ENCODE assay signal across 18 cellular contexts in the genomic region with DNA sequence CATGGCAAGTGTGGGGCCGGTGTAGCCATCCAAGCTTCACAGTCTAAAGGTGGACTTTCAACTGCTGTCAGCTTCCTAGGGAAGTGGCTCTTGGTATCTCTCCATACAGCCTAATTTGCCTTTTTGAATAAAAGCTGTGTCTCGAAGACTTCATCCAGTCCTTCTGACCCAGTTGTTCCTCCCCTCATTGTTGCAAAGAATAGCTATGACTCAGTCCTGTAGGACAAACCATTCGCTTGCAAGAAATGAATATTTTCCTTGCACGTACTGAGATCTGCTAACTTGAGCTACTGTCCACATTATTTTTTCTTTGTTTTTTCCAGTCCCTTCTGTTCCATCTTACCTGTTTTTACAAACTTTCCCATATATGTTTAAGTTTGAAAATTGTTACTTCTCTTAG.
"Had no signal": no experiment of that assay in that cellular context is flagged by ENCODE, and none has a peak within 500 bp of the region (broad histone marks: within the 10 kb centered on the region; RNA-seq: fewer than 3 reads in every experiment).

No MANE protein-coding gene starts in this region.

- H3K4me3 Mint-ChIP-seq: natural killer cell, neural crest cell had no signal

- H3K27ac ChIP-seq: dorsolateral prefrontal cortex, heart left ventricle, psoas muscle, right lobe of liver had no signal

- H3K9me3 Mint-ChIP-seq: neural crest cell had no signal

- H3K27ac Mint-ChIP-seq: natural killer cell had no signal

- H3K4me1 ChIP-seq: heart left ventricle, psoas muscle, right lobe of liver had no signal

- H3K27me3 ChIP-seq: dorsolateral prefrontal cortex, heart left ventricle, right lobe of liver had no signal

- ATAC-seq: esophagus mucosa, heart left ventricle, natural killer cell, psoas muscle, right lobe of liver had no signal

- DNase-seq: caudate nucleus; cortex of kidney; dorsolateral prefrontal cortex; effector CD8-positive, alpha-beta T cell; heart left ventricle; hippocampal formation; kidney glomerular epithelial cell; natural killer cell; occipital lobe; psoas muscle; retina; right lobe of liver; stimulated activated CD4-positive, alpha-beta T cell treated with anti-CD3 and anti-CD28 coated beads, Interleukin-12 subunit alpha, Interleukin-12 subunit beta, amount 100 ng/mL, for 4 hours; stimulated activated naive CD4-positive, alpha-beta T cell treated with Interleukin-2 at 50 U/mL for 16 hours; trophoblast cell had no signal

- FAIRE-seq: islet of Langerhans had no signal

- H3K4me3 ChIP-seq: dorsolateral prefrontal cortex, heart left ventricle, psoas muscle, right lobe of liver had no signal

- H3K9me3 ChIP-seq: heart left ventricle, psoas muscle, right lobe of liver had no signal

- H3K4me1 Mint-ChIP-seq: natural killer cell, neural crest cell had no signal

- H3K36me3 Mint-ChIP-seq: natural killer cell had no signal

- H3K36me3 ChIP-seq: heart left ventricle, right lobe of liver had no signal
